In the genomic region with DNA sequence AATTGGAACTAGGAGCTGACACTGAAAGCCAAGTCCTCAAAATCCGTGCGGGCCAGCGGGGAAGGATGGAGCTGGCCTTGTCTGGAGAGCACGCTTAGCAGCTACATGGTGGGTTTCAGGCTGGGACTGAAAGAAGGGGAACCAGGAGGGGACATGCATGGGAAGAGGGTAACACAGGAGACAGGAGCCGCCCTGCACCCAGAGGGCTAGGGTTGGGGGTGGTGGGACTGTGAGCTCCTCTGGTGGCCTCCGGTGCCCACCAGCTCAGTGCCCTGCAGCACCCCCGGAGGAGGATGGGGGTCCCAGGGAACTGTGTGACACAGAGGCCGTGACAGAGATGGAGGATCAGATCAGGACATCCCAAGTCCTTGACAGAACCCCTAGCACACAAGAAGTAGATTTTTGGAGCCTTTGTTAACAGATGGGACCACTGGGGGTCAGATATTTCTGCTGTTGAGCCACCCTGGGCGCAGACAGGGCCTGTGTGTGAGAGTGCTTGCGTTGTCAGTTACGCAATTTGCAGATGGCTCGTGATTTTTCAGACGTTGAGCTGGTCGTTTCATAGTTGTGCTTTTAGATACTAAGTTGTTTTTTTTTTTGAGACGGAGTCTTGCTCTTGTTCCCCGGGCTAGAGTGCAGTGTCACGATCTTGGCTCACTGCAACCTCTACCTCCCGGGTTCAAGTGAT, we compare ENCODE assay signal across 1 cellular context.
TF ChIP-seq lines count a peak whose summit lies in the region.

No MANE protein-coding gene starts in this region.

TF ChIP-seq in K562, 482 proteins besides CTCF, POLR2A, EP300 and RAD21 (continued from another document):
- 0 out of 2 replicates have a peak, but pooled peaks have one; percentile 14 for TF ChIP-seq ATF7 (IDR thresholded peaks at IDR 0.05)
- peak; percentile 43 for TF ChIP-seq HNRNPLL (IDR thresholded peaks at IDR 0.05; ENCODE audit: low read depth, low read length, poor library complexity, severe bottlenecking)
- TF ChIP-seq, protein P1, sequence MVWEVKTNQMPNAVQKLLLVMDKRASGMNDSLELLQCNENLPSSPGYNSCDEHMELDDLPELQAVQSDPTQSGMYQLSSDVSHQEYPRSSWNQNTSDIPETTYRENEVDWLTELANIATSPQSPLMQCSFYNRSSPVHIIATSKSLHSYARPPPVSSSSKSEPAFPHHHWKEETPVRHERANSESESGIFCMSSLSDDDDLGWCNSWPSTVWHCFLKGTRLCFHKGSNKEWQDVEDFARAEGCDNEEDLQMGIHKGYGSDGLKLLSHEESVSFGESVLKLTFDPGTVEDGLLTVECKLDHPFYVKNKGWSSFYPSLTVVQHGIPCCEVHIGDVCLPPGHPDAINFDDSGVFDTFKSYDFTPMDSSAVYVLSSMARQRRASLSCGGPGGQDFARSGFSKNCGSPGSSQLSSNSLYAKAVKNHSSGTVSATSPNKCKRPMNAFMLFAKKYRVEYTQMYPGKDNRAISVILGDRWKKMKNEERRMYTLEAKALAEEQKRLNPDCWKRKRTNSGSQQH (CRISPR knock-in tag; IDR thresholded peaks at IDR 0.05): no peak
- peak; percentile 37 for TF ChIP-seq CXXC5 (CRISPR knock-in tag; IDR thresholded peaks at IDR 0.05)
- TF ChIP-seq, protein P2, sequence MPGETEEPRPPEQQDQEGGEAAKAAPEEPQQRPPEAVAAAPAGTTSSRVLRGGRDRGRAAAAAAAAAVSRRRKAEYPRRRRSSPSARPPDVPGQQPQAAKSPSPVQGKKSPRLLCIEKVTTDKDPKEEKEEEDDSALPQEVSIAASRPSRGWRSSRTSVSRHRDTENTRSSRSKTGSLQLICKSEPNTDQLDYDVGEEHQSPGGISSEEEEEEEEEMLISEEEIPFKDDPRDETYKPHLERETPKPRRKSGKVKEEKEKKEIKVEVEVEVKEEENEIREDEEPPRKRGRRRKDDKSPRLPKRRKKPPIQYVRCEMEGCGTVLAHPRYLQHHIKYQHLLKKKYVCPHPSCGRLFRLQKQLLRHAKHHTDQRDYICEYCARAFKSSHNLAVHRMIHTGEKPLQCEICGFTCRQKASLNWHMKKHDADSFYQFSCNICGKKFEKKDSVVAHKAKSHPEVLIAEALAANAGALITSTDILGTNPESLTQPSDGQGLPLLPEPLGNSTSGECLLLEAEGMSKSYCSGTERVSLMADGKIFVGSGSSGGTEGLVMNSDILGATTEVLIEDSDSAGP (CRISPR knock-in tag; IDR thresholded peaks at IDR 0.05): no peak
- TF ChIP-seq, protein P3, sequence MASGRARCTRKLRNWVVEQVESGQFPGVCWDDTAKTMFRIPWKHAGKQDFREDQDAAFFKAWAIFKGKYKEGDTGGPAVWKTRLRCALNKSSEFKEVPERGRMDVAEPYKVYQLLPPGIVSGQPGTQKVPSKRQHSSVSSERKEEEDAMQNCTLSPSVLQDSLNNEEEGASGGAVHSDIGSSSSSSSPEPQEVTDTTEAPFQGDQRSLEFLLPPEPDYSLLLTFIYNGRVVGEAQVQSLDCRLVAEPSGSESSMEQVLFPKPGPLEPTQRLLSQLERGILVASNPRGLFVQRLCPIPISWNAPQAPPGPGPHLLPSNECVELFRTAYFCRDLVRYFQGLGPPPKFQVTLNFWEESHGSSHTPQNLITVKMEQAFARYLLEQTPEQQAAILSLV (tag; IDR thresholded peaks at IDR 0.05): peak; percentile 68; the same call in 1 of the 2 replicates
- no peak for TF ChIP-seq ZNF77 (CRISPR knock-in tag; IDR thresholded peaks at IDR 0.05)
- peak; percentile 77 for TF ChIP-seq CEBPG (CRISPR knock-in tag; IDR thresholded peaks at IDR 0.05)
- TF ChIP-seq CEBPG (tag; conservative IDR thresholded peaks at IDR 0.05 in 1 of 2, IDR thresholded peaks at IDR 0.05 in 1 of 2): peak; percentile 78 to 90
- no peak for TF ChIP-seq HDGF (IDR thresholded peaks at IDR 0.05)
- 0 out of 2 replicates have a peak, but pooled peaks have one; percentile 42 for TF ChIP-seq SMAD4 (CRISPR knock-in tag; conservative IDR thresholded peaks at IDR 0.05)
